In genomic region chr2:96341641-96342040, GRCh38 we compare ENCODE assay signal across 2 cellular contexts.
TF ChIP-seq lines count a peak whose summit lies in the region.

No MANE protein-coding gene starts in this region.

TF ChIP-seq in SK-N-SH, 30 proteins besides CTCF, POLR2A, EP300 and RAD21 (continued from another document):
- no peak for TF ChIP-seq REST (IDR thresholded peaks at IDR 0.05; ENCODE audit: low read depth, low read length)
- TF ChIP-seq, protein P1, sequence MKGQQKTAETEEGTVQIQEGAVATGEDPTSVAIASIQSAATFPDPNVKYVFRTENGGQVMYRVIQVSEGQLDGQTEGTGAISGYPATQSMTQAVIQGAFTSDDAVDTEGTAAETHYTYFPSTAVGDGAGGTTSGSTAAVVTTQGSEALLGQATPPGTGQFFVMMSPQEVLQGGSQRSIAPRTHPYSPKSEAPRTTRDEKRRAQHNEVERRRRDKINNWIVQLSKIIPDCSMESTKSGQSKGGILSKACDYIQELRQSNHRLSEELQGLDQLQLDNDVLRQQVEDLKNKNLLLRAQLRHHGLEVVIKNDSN (IDR thresholded peaks at IDR 0.05; ENCODE audit: borderline replicate concordance, low read depth): no peak
- TF ChIP-seq MXI1 (IDR thresholded peaks at IDR 0.05; ENCODE audit: low read depth, low read length): no peak
- TF ChIP-seq PBX3 (IDR thresholded peaks at IDR 0.05): no peak
- TF ChIP-seq GATA2 (CRISPR knock-in tag; IDR thresholded peaks at IDR 0.05): no peak
- TF ChIP-seq EZH2phosphoT487 (IDR thresholded peaks at IDR 0.05; ENCODE audit: borderline replicate concordance, low read depth): no peak
- no peak for TF ChIP-seq IRF3 (IDR thresholded peaks at IDR 0.05; ENCODE audit: low read depth, low read length)

TF ChIP-seq in SK-N-SH treated with all-trans-retinoic acid at 6 μM for 48 hours, 23 proteins besides CTCF, POLR2A, EP300 and RAD21 (continued from another document):
- TF ChIP-seq ZNF565 (CRISPR knock-in tag; conservative IDR thresholded peaks at IDR 0.05; ENCODE audit: low read depth) (no peak), SNAI2 (CRISPR knock-in tag; IDR thresholded peaks at IDR 0.05) (no peak), ISL1 (CRISPR knock-in tag; IDR thresholded peaks at IDR 0.05) (no peak), TCF4 (CRISPR knock-in tag; IDR thresholded peaks at IDR 0.05; ENCODE audit: borderline replicate concordance) (no peak), ZC3H10 (CRISPR knock-in tag; IDR thresholded peaks at IDR 0.05) (no peak), RARB (CRISPR knock-in tag; IDR thresholded peaks at IDR 0.05) (no peak), ZFP3 (CRISPR knock-in tag; IDR thresholded peaks at IDR 0.05) (no peak), ZFP30 (CRISPR knock-in tag; IDR thresholded peaks at IDR 0.05) (no peak), PPARA (CRISPR knock-in tag; IDR thresholded peaks at IDR 0.05; ENCODE audit: borderline replicate concordance) (no peak), TSHZ2 (CRISPR knock-in tag; IDR thresholded peaks at IDR 0.05) (no peak)
- TF ChIP-seq, protein P2, sequence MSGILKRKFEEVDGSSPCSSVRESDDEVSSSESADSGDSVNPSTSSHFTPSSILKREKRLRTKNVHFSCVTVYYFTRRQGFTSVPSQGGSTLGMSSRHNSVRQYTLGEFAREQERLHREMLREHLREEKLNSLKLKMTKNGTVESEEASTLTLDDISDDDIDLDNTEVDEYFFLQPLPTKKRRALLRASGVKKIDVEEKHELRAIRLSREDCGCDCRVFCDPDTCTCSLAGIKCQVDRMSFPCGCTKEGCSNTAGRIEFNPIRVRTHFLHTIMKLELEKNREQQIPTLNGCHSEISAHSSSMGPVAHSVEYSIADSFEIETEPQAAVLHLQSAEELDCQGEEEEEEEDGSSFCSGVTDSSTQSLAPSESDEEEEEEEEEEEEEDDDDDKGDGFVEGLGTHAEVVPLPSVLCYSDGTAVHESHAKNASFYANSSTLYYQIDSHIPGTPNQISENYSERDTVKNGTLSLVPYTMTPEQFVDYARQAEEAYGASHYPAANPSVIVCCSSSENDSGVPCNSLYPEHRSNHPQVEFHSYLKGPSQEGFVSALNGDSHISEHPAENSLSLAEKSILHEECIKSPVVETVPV (CRISPR knock-in tag; IDR thresholded peaks at IDR 0.05): no peak
- TF ChIP-seq, protein P3, sequence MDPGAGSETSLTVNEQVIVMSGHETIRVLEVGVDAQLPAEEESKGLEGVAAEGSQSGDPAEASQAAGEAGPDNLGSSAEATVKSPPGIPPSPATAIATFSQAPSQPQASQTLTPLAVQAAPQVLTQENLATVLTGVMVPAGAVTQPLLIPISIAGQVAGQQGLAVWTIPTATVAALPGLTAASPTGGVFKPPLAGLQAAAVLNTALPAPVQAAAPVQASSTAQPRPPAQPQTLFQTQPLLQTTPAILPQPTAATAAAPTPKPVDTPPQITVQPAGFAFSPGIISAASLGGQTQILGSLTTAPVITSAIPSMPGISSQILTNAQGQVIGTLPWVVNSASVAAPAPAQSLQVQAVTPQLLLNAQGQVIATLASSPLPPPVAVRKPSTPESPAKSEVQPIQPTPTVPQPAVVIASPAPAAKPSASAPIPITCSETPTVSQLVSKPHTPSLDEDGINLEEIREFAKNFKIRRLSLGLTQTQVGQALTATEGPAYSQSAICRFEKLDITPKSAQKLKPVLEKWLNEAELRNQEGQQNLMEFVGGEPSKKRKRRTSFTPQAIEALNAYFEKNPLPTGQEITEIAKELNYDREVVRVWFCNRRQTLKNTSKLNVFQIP (CRISPR knock-in tag; IDR thresholded peaks at IDR 0.05; ENCODE audit: borderline replicate concordance, low read depth): no peak
